ENCODE assay signal across 11 cellular contexts in genomic region chr17:20206591-20206990, GRCh38.
DNase-seq lines count a peak whose midpoint lies in the region; ATAC-seq and TF ChIP-seq lines count a peak whose summit lies in the region.
"Had no signal": no experiment of that assay in that cellular context is flagged by ENCODE, and none has a peak within 500 bp of the region (broad histone marks: within the 10 kb centered on the region; RNA-seq: fewer than 3 reads in every experiment).

No MANE protein-coding gene starts in this region.

- H3K27me3 Mint-ChIP-seq in chondrocyte (ENCODE audit: low read depth) = no peaks in the 10 kb centered on the region

- peak overlapping the region; percentile 89 for H3K27ac Mint-ChIP-seq in chondrocyte (ENCODE audit: unreplicated experiment)

- 10% methylated on average over 3 of the region's 3 CpGs for WGBS in mesenchymal stem cell

- peak overlapping the region; percentile 94 for H3K27ac ChIP-seq in mesenchymal stem cell (ENCODE audit: low read length, poor library complexity, severe bottlenecking)
- H3K27ac ChIP-seq: BLaER1 had no signal

- peaks cover 6% of the 10 kb centered on the region for H3K36me3 Mint-ChIP-seq in chondrocyte (ENCODE audit: low read depth)

- H3K4ac ChIP-seq in mesenchymal stem cell (ENCODE audit: low read depth in 1 of 2, low read length in 2 of 2) = no peak overlapping the region

- no peak overlapping the region for H2BK120ac ChIP-seq in mesenchymal stem cell (ENCODE audit: low read depth, low read length)

- peaks cover 21% of the 10 kb centered on the region for H3K4me1 ChIP-seq in mesenchymal stem cell (ENCODE audit: control insufficient read depth, insufficient read depth, low read depth, low read length)

- peak overlapping the region; percentile 71 for H2AK5ac ChIP-seq in mesenchymal stem cell (ENCODE audit: low read length, severe bottlenecking)

- no peak for ATAC-seq in HG03460 (IDR thresholded peaks at IDR 0.05; ENCODE audit: unreplicated experiment)
- ATAC-seq: heart left ventricle had no signal

- H3K9me3 ChIP-seq in mesenchymal stem cell (ENCODE audit: control insufficient read depth, low read length) = no peaks in the 10 kb centered on the region
- H3K9me3 ChIP-seq: heart left ventricle had no signal

- TF ChIP-seq CTCF in AG09319 (IDR thresholded peaks at IDR 0.05; ENCODE audit: low read depth, low read length) (no peak), chondrocyte (IDR thresholded peaks at IDR 0.05) (no peak)

- DNase-seq in AG09319 (ENCODE audit: extremely low read depth, low read depth) = peak; percentile 47
- peak; percentile 76 for DNase-seq in NCI-H226
- DNase-seq in chondrocyte (ENCODE audit: low spot score) = no peak
- DNase-seq in mesenchymal stem cell = peak; percentile 80
- no peak for DNase-seq in DMS53 treated with DMSO at 0.1 percent for 48 hours (lab: John Stamatoyannopoulos, UW; ENCODE audit: unreplicated experiment)
- DNase-seq in RPMI8226 = no peak
- no peak for DNase-seq in NCI-H526 treated with DMSO at 0.1 percent for 48 hours (lab: John Stamatoyannopoulos, UW)
- DNase-seq: activated effector memory CD4-positive, alpha-beta T cell treated with Interleukin-2 at 50 U/mL for 16 hours; heart left ventricle had no signal

- no peak overlapping the region for H3K23ac ChIP-seq in mesenchymal stem cell (ENCODE audit: low read length in 2 of 2)

- H3K18ac ChIP-seq in mesenchymal stem cell (ENCODE audit: low read depth in 1 of 2, low read length in 2 of 2) = no peak overlapping the region

- peaks cover 27% of the 10 kb centered on the region for H3K79me1 ChIP-seq in mesenchymal stem cell (replicated peaks; ENCODE audit: low read length, poor library complexity, severe bottlenecking)

- no peak overlapping the region for H4K8ac ChIP-seq in mesenchymal stem cell (ENCODE audit: low read length)

- H4K91ac ChIP-seq in mesenchymal stem cell (ENCODE audit: low read length) = no peak overlapping the region

- no peaks in the 10 kb centered on the region for H3K9me3 Mint-ChIP-seq in chondrocyte (ENCODE audit: low read depth)

- H3K9ac ChIP-seq in mesenchymal stem cell (ENCODE audit: low read length) = no peak overlapping the region
- H3K9ac ChIP-seq: BLaER1 had no signal

- H2BK5ac ChIP-seq in mesenchymal stem cell (ENCODE audit: low read depth, low read length, poor library complexity, severe bottlenecking) = peak overlapping the region; percentile 74

- no peak overlapping the region for H2BK15ac ChIP-seq in mesenchymal stem cell (ENCODE audit: low read depth, poor library complexity, severe bottlenecking)

- H2AFZ ChIP-seq in mesenchymal stem cell (ENCODE audit: low read depth, low read length) = no peak overlapping the region

- no peak overlapping the region for H3K4me2 ChIP-seq in mesenchymal stem cell (ENCODE audit: low read length, poor library complexity, severe bottlenecking)
- H3K4me2 ChIP-seq: BLaER1 had no signal

- peaks cover 84% of the 10 kb centered on the region for H3K4me1 Mint-ChIP-seq in chondrocyte (ENCODE audit: low read depth)

- H3K27me3 ChIP-seq in mesenchymal stem cell (ENCODE audit: control insufficient read depth in 1 of 2, insufficient read depth in 1 of 2, low read length in 2 of 2) = no peaks in the 10 kb centered on the region
- H3K27me3 ChIP-seq: BLaER1, heart left ventricle had no signal

- H2BK12ac ChIP-seq in mesenchymal stem cell (ENCODE audit: low read length in 2 of 2) = no peak overlapping the region

- no peak overlapping the region for H3K4me3 ChIP-seq in mesenchymal stem cell (ENCODE audit: insufficient read depth in 1 of 2, low read depth in 1 of 2, low read length in 2 of 2)
- H3K4me3 ChIP-seq: BLaER1, heart left ventricle had no signal

- H3K14ac ChIP-seq in mesenchymal stem cell (ENCODE audit: low read length in 2 of 2) = no peak overlapping the region

- peaks cover 0 to 15% of the 10 kb centered on the region in 2 experiments for H3K36me3 ChIP-seq in mesenchymal stem cell (ENCODE audit: control insufficient read depth in 1 of 2, insufficient read depth in 2 of 2, low read depth in 1 of 2, low read length in 2 of 2)

- peak overlapping the region; percentile 33 for H3K4me3 Mint-ChIP-seq in chondrocyte (ENCODE audit: unreplicated experiment)

Comparison
In these comparisons a context has a peak if more than half of its experiments do, and no peak if none do; other contexts are left out.
1. DNase-seq: peak in AG09319 (single experiment), NCI-H226 (single experiment) and mesenchymal stem cell (single experiment); none in chondrocyte (single experiment), DMS53 treated with DMSO at 0.1 percent for 48 hours (single experiment), RPMI8226 (single experiment) and NCI-H526 treated with DMSO at 0.1 percent for 48 hours (single experiment).